ENCODE assay signal across 1 cellular context in the genomic region with DNA sequence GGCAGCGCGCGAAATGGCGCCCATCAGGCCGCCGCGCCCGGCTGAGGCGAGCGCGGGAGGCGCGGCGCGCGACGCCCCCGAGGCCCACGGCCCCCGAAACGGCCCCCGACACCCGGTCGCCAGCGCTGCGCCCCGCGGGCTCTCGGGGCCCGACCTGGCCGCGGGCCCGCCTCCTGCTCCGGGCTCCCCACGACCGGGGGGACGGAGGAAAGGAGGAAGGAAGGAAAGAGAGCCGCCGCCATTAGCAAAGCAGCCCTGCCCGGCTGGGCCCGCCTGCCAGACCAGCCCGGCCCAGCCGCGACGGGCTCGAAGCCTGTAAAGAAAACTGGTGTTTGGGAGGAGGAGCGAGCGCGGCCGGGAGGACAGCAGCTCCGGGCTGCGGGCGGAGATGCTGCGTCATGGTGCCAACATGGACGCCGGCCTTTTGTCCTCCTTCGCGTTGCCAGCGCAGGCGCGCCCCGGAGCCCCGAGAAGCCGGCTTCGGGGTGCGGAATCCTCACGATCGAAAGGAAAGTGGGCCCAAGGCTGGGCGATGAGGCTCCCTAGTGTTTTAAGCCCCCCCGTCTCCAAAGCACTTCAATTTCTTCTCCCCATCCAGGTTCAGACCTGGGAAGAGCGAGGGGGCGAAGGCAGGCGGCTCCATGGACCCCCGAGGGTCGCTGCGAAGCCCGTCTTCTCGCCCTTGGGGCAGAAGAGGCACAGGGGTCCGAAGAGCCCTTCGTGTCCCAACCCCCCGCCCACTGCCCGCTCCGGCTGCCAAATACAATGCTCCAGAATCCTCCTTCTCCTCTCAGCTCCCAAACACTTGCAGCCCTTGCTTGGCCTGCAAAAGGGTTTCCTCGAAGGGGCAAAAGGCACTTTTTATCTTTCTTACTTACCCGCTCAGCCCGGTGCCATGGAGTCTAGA.
TF ChIP-seq lines count a peak whose summit lies in the region.

No MANE protein-coding gene starts in this region.

TF ChIP-seq in HepG2, 621 proteins besides CTCF, POLR2A, EP300 and RAD21 (continued from another document and continues in another):
- TF ChIP-seq, protein P1, sequence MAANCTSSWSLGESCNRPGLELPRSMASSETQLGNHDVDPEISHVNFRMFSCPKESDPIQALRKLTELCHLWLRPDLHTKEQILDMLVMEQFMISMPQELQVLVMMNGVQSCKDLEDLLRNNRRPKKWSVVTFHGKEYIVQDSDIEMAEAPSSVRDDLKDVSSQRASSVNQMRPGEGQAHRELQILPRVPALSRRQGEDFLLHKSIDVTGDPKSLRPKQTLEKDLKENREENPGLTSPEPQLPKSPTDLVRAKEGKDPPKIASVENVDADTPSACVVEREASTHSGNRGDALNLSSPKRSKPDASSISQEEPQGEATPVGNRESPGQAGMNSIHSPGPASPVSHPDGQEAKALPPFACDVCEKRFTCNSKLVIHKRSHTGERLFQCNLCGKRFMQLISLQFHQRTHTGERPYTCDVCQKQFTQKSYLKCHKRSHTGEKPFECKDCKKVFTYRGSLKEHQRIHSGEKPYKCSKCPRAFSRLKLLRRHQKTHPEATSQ (CRISPR knock-in tag; IDR thresholded peaks at IDR 0.05; ENCODE audit: borderline replicate concordance), result no peak
- TF ChIP-seq, protein P2, sequence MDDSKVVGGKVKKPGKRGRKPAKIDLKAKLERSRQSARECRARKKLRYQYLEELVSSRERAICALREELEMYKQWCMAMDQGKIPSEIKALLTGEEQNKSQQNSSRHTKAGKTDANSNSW (CRISPR knock-in tag; IDR thresholded peaks at IDR 0.05; ENCODE audit: borderline replicate concordance), result peak; percentile 79; the same call in 1 of the 2 replicates
- TF ChIP-seq, protein P3, sequence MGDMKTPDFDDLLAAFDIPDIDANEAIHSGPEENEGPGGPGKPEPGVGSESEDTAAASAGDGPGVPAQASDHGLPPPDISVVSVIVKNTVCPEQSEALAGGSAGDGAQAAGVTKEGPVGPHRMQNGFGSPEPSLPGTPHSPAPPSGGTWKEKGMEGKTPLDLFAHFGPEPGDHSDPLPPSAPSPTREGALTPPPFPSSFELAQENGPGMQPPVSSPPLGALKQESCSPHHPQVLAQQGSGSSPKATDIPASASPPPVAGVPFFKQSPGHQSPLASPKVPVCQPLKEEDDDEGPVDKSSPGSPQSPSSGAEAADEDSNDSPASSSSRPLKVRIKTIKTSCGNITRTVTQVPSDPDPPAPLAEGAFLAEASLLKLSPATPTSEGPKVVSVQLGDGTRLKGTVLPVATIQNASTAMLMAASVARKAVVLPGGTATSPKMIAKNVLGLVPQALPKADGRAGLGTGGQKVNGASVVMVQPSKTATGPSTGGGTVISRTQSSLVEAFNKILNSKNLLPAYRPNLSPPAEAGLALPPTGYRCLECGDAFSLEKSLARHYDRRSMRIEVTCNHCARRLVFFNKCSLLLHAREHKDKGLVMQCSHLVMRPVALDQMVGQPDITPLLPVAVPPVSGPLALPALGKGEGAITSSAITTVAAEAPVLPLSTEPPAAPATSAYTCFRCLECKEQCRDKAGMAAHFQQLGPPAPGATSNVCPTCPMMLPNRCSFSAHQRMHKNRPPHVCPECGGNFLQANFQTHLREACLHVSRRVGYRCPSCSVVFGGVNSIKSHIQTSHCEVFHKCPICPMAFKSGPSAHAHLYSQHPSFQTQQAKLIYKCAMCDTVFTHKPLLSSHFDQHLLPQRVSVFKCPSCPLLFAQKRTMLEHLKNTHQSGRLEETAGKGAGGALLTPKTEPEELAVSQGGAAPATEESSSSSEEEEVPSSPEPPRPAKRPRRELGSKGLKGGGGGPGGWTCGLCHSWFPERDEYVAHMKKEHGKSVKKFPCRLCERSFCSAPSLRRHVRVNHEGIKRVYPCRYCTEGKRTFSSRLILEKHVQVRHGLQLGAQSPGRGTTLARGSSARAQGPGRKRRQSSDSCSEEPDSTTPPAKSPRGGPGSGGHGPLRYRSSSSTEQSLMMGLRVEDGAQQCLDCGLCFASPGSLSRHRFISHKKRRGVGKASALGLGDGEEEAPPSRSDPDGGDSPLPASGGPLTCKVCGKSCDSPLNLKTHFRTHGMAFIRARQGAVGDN (CRISPR knock-in tag; IDR thresholded peaks at IDR 0.05), result peak; percentile 72
- TF ChIP-seq SOX13 (IDR thresholded peaks at IDR 0.05), result no peak
- 0 out of 4 replicates have a peak, but pooled peaks of 1 of the 2 experiments have one; percentile 25 for TF ChIP-seq SOX13 (CRISPR knock-in tag; conservative IDR thresholded peaks at IDR 0.05 in 1 of 2, IDR thresholded peaks at IDR 0.05 in 1 of 2)
- TF ChIP-seq, protein P4, sequence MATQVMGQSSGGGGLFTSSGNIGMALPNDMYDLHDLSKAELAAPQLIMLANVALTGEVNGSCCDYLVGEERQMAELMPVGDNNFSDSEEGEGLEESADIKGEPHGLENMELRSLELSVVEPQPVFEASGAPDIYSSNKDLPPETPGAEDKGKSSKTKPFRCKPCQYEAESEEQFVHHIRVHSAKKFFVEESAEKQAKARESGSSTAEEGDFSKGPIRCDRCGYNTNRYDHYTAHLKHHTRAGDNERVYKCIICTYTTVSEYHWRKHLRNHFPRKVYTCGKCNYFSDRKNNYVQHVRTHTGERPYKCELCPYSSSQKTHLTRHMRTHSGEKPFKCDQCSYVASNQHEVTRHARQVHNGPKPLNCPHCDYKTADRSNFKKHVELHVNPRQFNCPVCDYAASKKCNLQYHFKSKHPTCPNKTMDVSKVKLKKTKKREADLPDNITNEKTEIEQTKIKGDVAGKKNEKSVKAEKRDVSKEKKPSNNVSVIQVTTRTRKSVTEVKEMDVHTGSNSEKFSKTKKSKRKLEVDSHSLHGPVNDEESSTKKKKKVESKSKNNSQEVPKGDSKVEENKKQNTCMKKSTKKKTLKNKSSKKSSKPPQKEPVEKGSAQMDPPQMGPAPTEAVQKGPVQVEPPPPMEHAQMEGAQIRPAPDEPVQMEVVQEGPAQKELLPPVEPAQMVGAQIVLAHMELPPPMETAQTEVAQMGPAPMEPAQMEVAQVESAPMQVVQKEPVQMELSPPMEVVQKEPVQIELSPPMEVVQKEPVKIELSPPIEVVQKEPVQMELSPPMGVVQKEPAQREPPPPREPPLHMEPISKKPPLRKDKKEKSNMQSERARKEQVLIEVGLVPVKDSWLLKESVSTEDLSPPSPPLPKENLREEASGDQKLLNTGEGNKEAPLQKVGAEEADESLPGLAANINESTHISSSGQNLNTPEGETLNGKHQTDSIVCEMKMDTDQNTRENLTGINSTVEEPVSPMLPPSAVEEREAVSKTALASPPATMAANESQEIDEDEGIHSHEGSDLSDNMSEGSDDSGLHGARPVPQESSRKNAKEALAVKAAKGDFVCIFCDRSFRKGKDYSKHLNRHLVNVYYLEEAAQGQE (IDR thresholded peaks at IDR 0.05; ENCODE audit: borderline replicate concordance in 1 of 2, low read depth in 1 of 2, low read length in 2 of 2), result peak in 1 of 2 experiments; percentile 48; a peak in 1 of 4 replicates
- TF ChIP-seq, protein P5, sequence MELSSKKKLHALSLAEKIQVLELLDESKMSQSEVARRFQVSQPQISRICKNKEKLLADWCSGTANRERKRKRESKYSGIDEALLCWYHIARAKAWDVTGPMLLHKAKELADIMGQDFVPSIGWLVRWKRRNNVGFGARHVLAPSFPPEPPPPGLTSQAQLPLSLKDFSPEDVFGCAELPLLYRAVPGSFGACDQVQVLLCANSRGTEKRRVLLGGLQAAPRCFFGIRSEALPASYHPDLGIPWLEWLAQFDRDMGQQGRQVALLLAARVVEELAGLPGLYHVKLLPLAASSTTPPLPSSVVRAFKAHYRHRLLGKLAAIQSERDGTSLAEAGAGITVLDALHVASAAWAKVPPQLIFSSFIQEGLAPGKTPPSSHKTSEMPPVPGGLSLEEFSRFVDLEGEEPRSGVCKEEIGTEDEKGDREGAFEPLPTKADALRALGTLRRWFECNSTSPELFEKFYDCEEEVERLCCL (CRISPR knock-in tag; IDR thresholded peaks at IDR 0.05; ENCODE audit: borderline replicate concordance), result 0 out of 2 replicates have a peak, but pooled peaks have one; percentile 11
- 0 out of 2 replicates have a peak, but pooled peaks have one; percentile 31 for TF ChIP-seq ZNF777 (CRISPR knock-in tag; IDR thresholded peaks at IDR 0.05)
- peak; percentile 69 for TF ChIP-seq ZNF563 (CRISPR knock-in tag; IDR thresholded peaks at IDR 0.05)
- 0 out of 2 replicates have a peak, but pooled peaks have one; percentile 10 for TF ChIP-seq ZNF441 (CRISPR knock-in tag; IDR thresholded peaks at IDR 0.05; ENCODE audit: borderline replicate concordance)
- TF ChIP-seq, protein P6, sequence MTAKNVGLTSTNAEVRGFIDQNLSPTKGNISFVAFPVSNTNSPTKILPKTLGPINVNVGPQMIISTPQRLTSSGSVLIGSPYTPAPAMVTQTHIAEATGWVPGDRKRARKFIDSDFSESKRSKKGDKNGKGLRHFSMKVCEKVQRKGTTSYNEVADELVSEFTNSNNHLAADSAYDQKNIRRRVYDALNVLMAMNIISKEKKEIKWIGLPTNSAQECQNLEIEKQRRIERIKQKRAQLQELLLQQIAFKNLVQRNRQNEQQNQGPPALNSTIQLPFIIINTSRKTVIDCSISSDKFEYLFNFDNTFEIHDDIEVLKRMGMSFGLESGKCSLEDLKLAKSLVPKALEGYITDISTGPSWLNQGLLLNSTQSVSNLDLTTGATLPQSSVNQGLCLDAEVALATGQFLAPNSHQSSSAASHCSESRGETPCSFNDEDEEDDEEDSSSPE (CRISPR knock-in tag; IDR thresholded peaks at IDR 0.05), result 0 out of 2 replicates have a peak, but pooled peaks have one; percentile 32
- TF ChIP-seq, protein P7, sequence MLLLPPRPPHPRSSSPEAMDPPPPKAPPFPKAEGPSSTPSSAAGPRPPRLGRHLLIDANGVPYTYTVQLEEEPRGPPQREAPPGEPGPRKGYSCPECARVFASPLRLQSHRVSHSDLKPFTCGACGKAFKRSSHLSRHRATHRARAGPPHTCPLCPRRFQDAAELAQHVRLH (CRISPR knock-in tag; IDR thresholded peaks at IDR 0.05; ENCODE audit: borderline replicate concordance, low read depth), result 0 out of 2 replicates have a peak, but pooled peaks have one; percentile 70
- TF ChIP-seq ZNF274 (CRISPR knock-in tag; IDR thresholded peaks at IDR 0.05), result peak; percentile 33; the same call in 1 of the 2 replicates
- TF ChIP-seq, protein P8, sequence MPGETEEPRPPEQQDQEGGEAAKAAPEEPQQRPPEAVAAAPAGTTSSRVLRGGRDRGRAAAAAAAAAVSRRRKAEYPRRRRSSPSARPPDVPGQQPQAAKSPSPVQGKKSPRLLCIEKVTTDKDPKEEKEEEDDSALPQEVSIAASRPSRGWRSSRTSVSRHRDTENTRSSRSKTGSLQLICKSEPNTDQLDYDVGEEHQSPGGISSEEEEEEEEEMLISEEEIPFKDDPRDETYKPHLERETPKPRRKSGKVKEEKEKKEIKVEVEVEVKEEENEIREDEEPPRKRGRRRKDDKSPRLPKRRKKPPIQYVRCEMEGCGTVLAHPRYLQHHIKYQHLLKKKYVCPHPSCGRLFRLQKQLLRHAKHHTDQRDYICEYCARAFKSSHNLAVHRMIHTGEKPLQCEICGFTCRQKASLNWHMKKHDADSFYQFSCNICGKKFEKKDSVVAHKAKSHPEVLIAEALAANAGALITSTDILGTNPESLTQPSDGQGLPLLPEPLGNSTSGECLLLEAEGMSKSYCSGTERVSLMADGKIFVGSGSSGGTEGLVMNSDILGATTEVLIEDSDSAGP (CRISPR knock-in tag; IDR thresholded peaks at IDR 0.05; ENCODE audit: borderline replicate concordance), result peak; percentile 38; the same call in 1 of the 2 replicates
- peak; percentile 79 for TF ChIP-seq HOXA3 (CRISPR knock-in tag; IDR thresholded peaks at IDR 0.05)
- TF ChIP-seq SRSF1 (optimal IDR thresholded peaks at IDR 0.05; ENCODE audit: low read depth, low read length), result no peak
- no peak for TF ChIP-seq NFKBIZ (CRISPR knock-in tag; IDR thresholded peaks at IDR 0.05)
- peak; percentile 35; the same call in 1 of the 2 replicates for TF ChIP-seq ZNF350 (CRISPR knock-in tag; IDR thresholded peaks at IDR 0.05; ENCODE audit: borderline replicate concordance, low read depth)
- TF ChIP-seq NFIB (CRISPR knock-in tag; IDR thresholded peaks at IDR 0.05; ENCODE audit: borderline replicate concordance), result no peak
- TF ChIP-seq, protein P9, sequence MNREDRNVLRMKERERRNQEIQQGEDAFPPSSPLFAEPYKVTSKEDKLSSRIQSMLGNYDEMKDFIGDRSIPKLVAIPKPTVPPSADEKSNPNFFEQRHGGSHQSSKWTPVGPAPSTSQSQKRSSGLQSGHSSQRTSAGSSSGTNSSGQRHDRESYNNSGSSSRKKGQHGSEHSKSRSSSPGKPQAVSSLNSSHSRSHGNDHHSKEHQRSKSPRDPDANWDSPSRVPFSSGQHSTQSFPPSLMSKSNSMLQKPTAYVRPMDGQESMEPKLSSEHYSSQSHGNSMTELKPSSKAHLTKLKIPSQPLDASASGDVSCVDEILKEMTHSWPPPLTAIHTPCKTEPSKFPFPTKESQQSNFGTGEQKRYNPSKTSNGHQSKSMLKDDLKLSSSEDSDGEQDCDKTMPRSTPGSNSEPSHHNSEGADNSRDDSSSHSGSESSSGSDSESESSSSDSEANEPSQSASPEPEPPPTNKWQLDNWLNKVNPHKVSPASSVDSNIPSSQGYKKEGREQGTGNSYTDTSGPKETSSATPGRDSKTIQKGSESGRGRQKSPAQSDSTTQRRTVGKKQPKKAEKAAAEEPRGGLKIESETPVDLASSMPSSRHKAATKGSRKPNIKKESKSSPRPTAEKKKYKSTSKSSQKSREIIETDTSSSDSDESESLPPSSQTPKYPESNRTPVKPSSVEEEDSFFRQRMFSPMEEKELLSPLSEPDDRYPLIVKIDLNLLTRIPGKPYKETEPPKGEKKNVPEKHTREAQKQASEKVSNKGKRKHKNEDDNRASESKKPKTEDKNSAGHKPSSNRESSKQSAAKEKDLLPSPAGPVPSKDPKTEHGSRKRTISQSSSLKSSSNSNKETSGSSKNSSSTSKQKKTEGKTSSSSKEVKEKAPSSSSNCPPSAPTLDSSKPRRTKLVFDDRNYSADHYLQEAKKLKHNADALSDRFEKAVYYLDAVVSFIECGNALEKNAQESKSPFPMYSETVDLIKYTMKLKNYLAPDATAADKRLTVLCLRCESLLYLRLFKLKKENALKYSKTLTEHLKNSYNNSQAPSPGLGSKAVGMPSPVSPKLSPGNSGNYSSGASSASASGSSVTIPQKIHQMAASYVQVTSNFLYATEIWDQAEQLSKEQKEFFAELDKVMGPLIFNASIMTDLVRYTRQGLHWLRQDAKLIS (CRISPR knock-in tag; IDR thresholded peaks at IDR 0.05), result peak; percentile 69; the same call in 1 of the 2 replicates
- TF ChIP-seq KDM5B (CRISPR knock-in tag; IDR thresholded peaks at IDR 0.05; ENCODE audit: borderline replicate concordance), result peak; percentile 59; the same call in 1 of the 2 replicates
- TF ChIP-seq ZNF263 (CRISPR knock-in tag; IDR thresholded peaks at IDR 0.05), result peak; percentile 97
- peak; percentile 45; the same call in 1 of the 2 replicates for TF ChIP-seq TGIF2 (CRISPR knock-in tag; IDR thresholded peaks at IDR 0.05)
- peak; percentile 10; the same call in 1 of the 2 replicates for TF ChIP-seq SAP130 (CRISPR knock-in tag; IDR thresholded peaks at IDR 0.05; ENCODE audit: low read depth)
- no peak for TF ChIP-seq ONECUT2 (CRISPR knock-in tag; IDR thresholded peaks at IDR 0.05)
- no peak for TF ChIP-seq THYN1 (CRISPR knock-in tag; IDR thresholded peaks at IDR 0.05; ENCODE audit: borderline replicate concordance, low read depth)
- TF ChIP-seq, protein P10, sequence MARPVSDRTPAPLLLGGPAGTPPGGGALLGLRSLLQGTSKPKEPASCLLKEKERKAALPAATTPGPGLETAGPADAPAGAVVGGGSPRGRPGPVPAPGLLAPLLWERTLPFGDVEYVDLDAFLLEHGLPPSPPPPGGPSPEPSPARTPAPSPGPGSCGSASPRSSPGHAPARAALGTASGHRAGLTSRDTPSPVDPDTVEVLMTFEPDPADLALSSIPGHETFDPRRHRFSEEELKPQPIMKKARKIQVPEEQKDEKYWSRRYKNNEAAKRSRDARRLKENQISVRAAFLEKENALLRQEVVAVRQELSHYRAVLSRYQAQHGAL (CRISPR knock-in tag; IDR thresholded peaks at IDR 0.05; ENCODE audit: not compliant biosample characterization), result peak; percentile 24
- TF ChIP-seq PRPF4 (IDR thresholded peaks at IDR 0.05; ENCODE audit: low read depth, low read length, poor library complexity, severe bottlenecking), result no peak
- TF ChIP-seq HNRNPK (IDR thresholded peaks at IDR 0.05; ENCODE audit: low read depth, low read length, poor library complexity, severe bottlenecking), result peak; percentile 26
- TF ChIP-seq MAFF (IDR thresholded peaks at IDR 0.05; ENCODE audit: low read depth, low read length), result peak; percentile 19; the same call in 1 of the 2 replicates
- peak; percentile 46; the same call in 1 of the 2 replicates for TF ChIP-seq ZNF605 (CRISPR knock-in tag; IDR thresholded peaks at IDR 0.05)
